In genomic region chr1:203744008-203744972, GRCh38 we compare ENCODE assay signal across 8 cellular contexts. TPM values are rescaled to one million over a fixed set of nuclear protein-coding genes. Genes with fewer than 3 reads are reported as not detected.
DNase-seq lines count a peak whose midpoint lies in the region; ATAC-seq lines count a peak whose summit lies in the region.

No MANE protein-coding gene starts in this region.

- DNase-seq in T follicular helper cell (ENCODE audit: low read depth) (peak; percentile 11), NCI-H187 treated with DMSO at 0.1 percent for 48 hours (lab: John Stamatoyannopoulos, UW) (no peak), mesenteric fat pad (ENCODE audit: low spot score) (no peak), NCI-H2227 (lab: John Stamatoyannopoulos, UW; ENCODE audit: unreplicated experiment) (no peak)
- peak; percentile 18 to 29 (median 26) for DNase-seq in effector memory CD4-positive, alpha-beta T cell
- DNase-seq in naive thymus-derived CD4-positive, alpha-beta T cell: peak in 7 of 9 donors; percentile 20 to 59 (median 51)

- peak overlapping the region; percentile 49 to 90 (median 76) for H3K4me3 Mint-ChIP-seq in naive thymus-derived CD4-positive, alpha-beta T cell

- CTCF ChIA-PET in naive thymus-derived CD4-positive, alpha-beta T cell (lab: Charles Lee): interaction anchor here (0.7 to 1.8 kb wide), 3 partner anchors 20 to 706 kb away, joined by 3 to 10 read pairs (median 4); partner anchors contain the start of gene LAX1

- H3K36me3 ChIP-seq in effector memory CD4-positive, alpha-beta T cell (ENCODE audit: control insufficient read depth, insufficient read depth, low read length): peaks cover 6% of the 10 kb centered on the region
- peaks cover 0 to 15% (median 9%) of the 10 kb centered on the region in 3 experiments for H3K36me3 ChIP-seq in naive thymus-derived CD4-positive, alpha-beta T cell (ENCODE audit: control insufficient read depth in 2 of 3, insufficient read depth in 3 of 3, low read length in 3 of 3)

- no peak overlapping the region for H3K4me3 ChIP-seq in effector memory CD4-positive, alpha-beta T cell (ENCODE audit: insufficient read depth, low read depth, low read length, poor library complexity, severe bottlenecking)
- H3K4me3 ChIP-seq in naive thymus-derived CD4-positive, alpha-beta T cell (ENCODE audit: low read length): no peak overlapping the region

- H3K27me3 Mint-ChIP-seq in naive thymus-derived CD4-positive, alpha-beta T cell: no peaks in the 10 kb centered on the region

- H3K4me1 Mint-ChIP-seq in naive thymus-derived CD4-positive, alpha-beta T cell: peaks cover 12 to 31% (median 26%) of the 10 kb centered on the region in 7 donors

- peaks cover 10% of the 10 kb centered on the region for H3K4me1 ChIP-seq in effector memory CD4-positive, alpha-beta T cell (ENCODE audit: control insufficient read depth, insufficient read depth, low read length, poor library complexity, severe bottlenecking)
- peaks cover 0 to 15% of the 10 kb centered on the region in 2 donors for H3K4me1 ChIP-seq in naive thymus-derived CD4-positive, alpha-beta T cell (ENCODE audit: control insufficient read depth in 2 of 2, insufficient read depth in 2 of 2, low read length in 2 of 2)

- peaks cover 12 to 47% (median 23%) of the 10 kb centered on the region in 5 donors for H3K36me3 Mint-ChIP-seq in naive thymus-derived CD4-positive, alpha-beta T cell

- intact Hi-C loops in naive thymus-derived CD4-positive, alpha-beta T cell (cut with micrococcal nuclease): loop anchor here (1.0 to 5.0 kb wide), 3 partner anchors 21 to 51 kb away; partner anchors contain the start of genes LAX1 (in 2 of the 2), ZBED6 (in 1 of the 2) and ZC3H11A (in 1 of the 2)

- POLR2A ChIA-PET in naive thymus-derived CD4-positive, alpha-beta T cell (lab: Charles Lee): interaction anchor here (0.6 to 2.2 kb wide), 5 partner anchors 11 to 131 kb away, joined by 3 to 18 read pairs (median 3); partner anchors contain the start of gene LAX1

- peak; percentile 49 for ATAC-seq in GM19395 (IDR thresholded peaks at IDR 0.05; ENCODE audit: unreplicated experiment)
- ATAC-seq in naive thymus-derived CD4-positive, alpha-beta T cell: peak; percentile 85
- no peak for ATAC-seq in HG03520 (IDR thresholded peaks at IDR 0.05; ENCODE audit: unreplicated experiment)

- H3K27ac Mint-ChIP-seq in naive thymus-derived CD4-positive, alpha-beta T cell: peak overlapping the region; percentile 87 to 96 (median 93)

- H3K27me3 ChIP-seq in effector memory CD4-positive, alpha-beta T cell (replicated peaks; ENCODE audit: control insufficient read depth, insufficient read depth, low read length, poor library complexity, severe bottlenecking): no peaks in the 10 kb centered on the region
- H3K27me3 ChIP-seq in naive thymus-derived CD4-positive, alpha-beta T cell (ENCODE audit: control insufficient read depth in 2 of 2, insufficient read depth in 2 of 2, low read length in 2 of 2): no peaks in the 10 kb centered on the region

- peaks cover 0 to 2% (median 0%) of the 10 kb centered on the region in 11 donors for H3K9me3 Mint-ChIP-seq in naive thymus-derived CD4-positive, alpha-beta T cell

- no peaks in the 10 kb centered on the region for H3K9me3 ChIP-seq in effector memory CD4-positive, alpha-beta T cell (ENCODE audit: control insufficient read depth, low read length)
- no peaks in the 10 kb centered on the region for H3K9me3 ChIP-seq in naive thymus-derived CD4-positive, alpha-beta T cell (ENCODE audit: control insufficient read depth in 2 of 3, low read length in 3 of 3)

- peak overlapping the region; percentile 62 for H3K27ac ChIP-seq in effector memory CD4-positive, alpha-beta T cell (ENCODE audit: insufficient read depth, low read length, poor library complexity, severe bottlenecking)
- H3K27ac ChIP-seq in naive thymus-derived CD4-positive, alpha-beta T cell (ENCODE audit: low read depth, low read length): peak overlapping the region; percentile 65

RNA-seq across cellular contexts. Expression of gene LAX1, which starts 20.7 kb away (rescaled TPM):
- 10 to 100 TPM; 12.9 to 36.1 (median 18.6) TPM for total RNA-seq in naive thymus-derived CD4-positive, alpha-beta T cell
- polyA plus RNA-seq in naive thymus-derived CD4-positive, alpha-beta T cell: 10 to 100 TPM; 16.5 to 38.6 TPM
- 1.3 TPM for total RNA-seq in mesenteric fat pad

RNA-seq across cellular contexts. Expression of gene ZBED6, which starts 51.1 kb away (rescaled TPM):
- total RNA-seq in naive thymus-derived CD4-positive, alpha-beta T cell: 10 to 100 TPM; 23.8 to 36.1 (median 31.9) TPM
- 1 to 10 TPM; 1.1 to 2.2 TPM for polyA plus RNA-seq in naive thymus-derived CD4-positive, alpha-beta T cell
- total RNA-seq in mesenteric fat pad: 44.8 TPM

RNA-seq across cellular contexts. Expression of gene ZC3H11A, which starts 51.1 kb away (rescaled TPM):
- 100 to 1,000 TPM in 2 of 5 experiments, 10 to 100 TPM in 3; 70.9 to 138 (median 91.6) TPM for total RNA-seq in naive thymus-derived CD4-positive, alpha-beta T cell
- 10 to 100 TPM; 58.0 to 67.7 TPM for polyA plus RNA-seq in naive thymus-derived CD4-positive, alpha-beta T cell
- 59.3 TPM for total RNA-seq in mesenteric fat pad

Comparison
In these comparisons a context has a peak if more than half of its experiments do, and no peak if none do; other contexts are left out.
1. DNase-seq: peak in T follicular helper cell (single experiment), effector memory CD4-positive, alpha-beta T cell (3 of 3) and naive thymus-derived CD4-positive, alpha-beta T cell (7 of 9); none in NCI-H187 treated with DMSO at 0.1 percent for 48 hours (single experiment), mesenteric fat pad (single experiment) and NCI-H2227 (single experiment).